8 cellular contexts compared by ENCODE assay signal in the genomic region with DNA sequence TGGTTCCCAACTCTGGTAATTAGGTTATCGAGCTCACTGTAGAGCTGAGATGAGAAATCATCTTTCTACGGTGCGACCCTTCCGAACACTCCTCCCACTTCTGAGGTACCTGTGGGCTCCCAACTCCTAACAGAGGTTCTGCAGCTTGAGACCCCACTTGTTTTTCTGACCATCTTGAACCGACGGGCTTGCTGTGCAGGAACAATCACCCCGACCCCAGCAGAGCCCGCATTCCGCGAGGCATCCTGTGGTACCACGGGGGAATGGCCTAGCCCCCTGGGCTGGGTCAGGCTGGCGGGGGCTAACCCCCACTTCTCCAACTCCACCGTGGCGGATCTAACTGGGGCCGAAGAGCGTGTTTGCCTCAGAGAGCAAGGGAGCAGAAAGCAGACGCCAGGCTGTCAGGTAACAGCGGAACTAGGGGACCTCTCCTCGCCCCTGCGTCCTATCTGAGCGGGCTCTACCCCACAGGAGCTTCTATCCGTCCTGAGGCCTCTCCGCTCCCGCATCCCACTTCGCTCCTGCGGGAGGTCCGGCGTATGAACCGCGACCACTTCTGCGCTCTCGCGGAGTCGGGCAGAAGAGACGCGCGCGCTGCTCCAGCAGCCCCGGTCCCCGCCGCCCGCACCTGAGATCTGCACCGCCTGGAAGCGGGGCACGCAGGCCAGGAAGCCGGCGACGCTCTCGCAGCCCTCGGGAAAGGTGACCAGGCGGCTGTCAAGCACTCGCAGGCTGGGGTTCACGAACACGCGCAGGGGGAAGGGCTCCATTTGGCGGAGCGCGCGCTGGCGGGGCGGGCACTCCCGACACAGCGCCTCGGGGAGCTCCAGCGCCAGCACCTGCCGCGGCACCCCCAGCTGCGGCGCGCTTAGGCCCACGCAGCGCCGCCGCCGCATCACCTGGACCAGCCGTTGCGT. TPM values are rescaled to one million over a fixed set of nuclear protein-coding genes. Genes with fewer than 3 reads are reported as not detected.
DNase-seq lines count a peak whose midpoint lies in the region; ATAC-seq, FAIRE-seq and TF ChIP-seq lines count a peak whose summit lies in the region.

No MANE protein-coding gene starts in this region.

- H3K36me3 ChIP-seq in BJ (ENCODE audit: control insufficient read depth, insufficient read depth, low read length) (peaks cover 17% of the 10 kb centered on the region), neuron (ENCODE audit: insufficient read depth, low read length) (peaks cover 70% of the 10 kb centered on the region)

- H2AFZ ChIP-seq in neuron (ENCODE audit: low read depth, low read length), result peak overlapping the region; percentile 51

- FAIRE-seq in urothelium cell line (lab: Jason Lieb, UNC), result no peak

- no peak for TF ChIP-seq CTCF in BJ (IDR thresholded peaks at IDR 0.05; ENCODE audit: insufficient read depth, low read depth, low read length)
- no peak for TF ChIP-seq CTCF in fibroblast of mammary gland (conservative IDR thresholded peaks at IDR 0.05; ENCODE audit: control insufficient read depth, insufficient read depth, low read depth, low read length)

- peak overlapping the region; percentile 83 for H3K4me3 ChIP-seq in BJ (ENCODE audit: low read depth, low read length)
- H3K4me3 ChIP-seq in fibroblast of mammary gland (ENCODE audit: control insufficient read depth, low read depth, low read length), result peak overlapping the region; percentile 67
- peak overlapping the region; percentile 76 for H3K4me3 ChIP-seq in neuron (ENCODE audit: low read length)

- CTCF ChIA-PET in BJ (lab: Yijun Ruan, JAX), result interaction anchor here (1.1 to 1.6 kb wide), 3 partner anchors 10 to 180 kb away, joined by 3 to 5 read pairs (median 5); partner anchors contain the start of genes COG8 and NIP7

- DNase-seq in BJ (ENCODE audit: low read depth), result no peak
- DNase-seq in activated CD4-positive, alpha-beta T cell treated with anti-CD3 and anti-CD28 coated beads, Interleukin-2, amount 50 U/mL, for 4 hours, result peak; percentile 45 to 54
- DNase-seq in fibroblast of mammary gland (ENCODE audit: low read depth), result no peak
- DNase-seq in urothelium cell line (ENCODE audit: low spot score), result peak; percentile 52
- DNase-seq in SKM-1 (lab: John Stamatoyannopoulos, UW; ENCODE audit: unreplicated experiment), result no peak

- POLR2A ChIA-PET in BJ (lab: Charles Lee), result no interaction called here

- ATAC-seq in GM19438 (IDR thresholded peaks at IDR 0.05; ENCODE audit: low read depth, unreplicated experiment) (peak; percentile 33), HG03571 (IDR thresholded peaks at IDR 0.05; ENCODE audit: unreplicated experiment) (peak; percentile 22)

- H3K4me1 ChIP-seq in neuron (ENCODE audit: insufficient read depth, low read length), result peaks cover 20% of the 10 kb centered on the region

- no peaks in the 10 kb centered on the region for H3K9me3 ChIP-seq in neuron (ENCODE audit: low read length)

- H3K27me3 ChIP-seq in BJ (ENCODE audit: control insufficient read depth, insufficient read depth, low read length) (no peaks in the 10 kb centered on the region), neuron (ENCODE audit: insufficient read depth, low read length) (no peaks in the 10 kb centered on the region)

RNA-seq across cellular contexts. Expression of gene PDF, which starts 0.8 kb away (rescaled TPM):
- 4.0 and 6.4 TPM in 2 replicates for polyA plus RNA-seq in BJ (2011; rRNA removed)
- 1.9 TPM in 2 replicates for polyA minus RNA-seq in BJ (2011; rRNA and poly(A)+ RNA removed)

RNA-seq across cellular contexts. Expression of gene COG8, which starts 9.7 kb away (rescaled TPM):
- polyA plus RNA-seq in BJ (2011; rRNA removed), result 25.2 and 31.6 TPM in 2 replicates
- polyA minus RNA-seq in BJ (2011; rRNA and poly(A)+ RNA removed), result 31.0 and 38.8 TPM in 2 replicates

RNA-seq across cellular contexts. Expression of gene NIP7, which starts 9.9 kb away (rescaled TPM):
- 6.4 and 9.1 TPM in 2 replicates for polyA plus RNA-seq in BJ (2011; rRNA removed)
- polyA minus RNA-seq in BJ (2011; rRNA and poly(A)+ RNA removed), result 5.9 and 6.3 TPM in 2 replicates

RNA-seq across cellular contexts. Expression of gene VPS4A, which starts 18.5 kb away (rescaled TPM):
- 14.5 and 19.4 TPM in 2 replicates for polyA plus RNA-seq in BJ (2011; rRNA removed)
- polyA minus RNA-seq in BJ (2011; rRNA and poly(A)+ RNA removed), result 24.5 and 25.1 TPM in 2 replicates

RNA-seq across cellular contexts. Expression of gene TMED6, which starts 22.0 kb away (rescaled TPM):
- polyA plus RNA-seq in BJ (2011; rRNA removed), result 0.13 TPM in 1 of 2 replicates, not detected in the other
- polyA minus RNA-seq in BJ (2011; rRNA and poly(A)+ RNA removed), result 0.24 TPM in 1 of 2 replicates, not detected in the other

Comparison
In these comparisons a context has a peak if more than half of its experiments do, and no peak if none do; other contexts are left out.
1. DNase-seq: peak in activated CD4-positive, alpha-beta T cell treated with anti-CD3 and anti-CD28 coated beads, Interleukin-2, amount 50 U/mL, for 4 hours (2 of 2) and urothelium cell line (single experiment); none in BJ (single experiment), fibroblast of mammary gland (single experiment) and SKM-1 (single experiment).
2. Peak in every context shown above with its lines, with median percentiles within 50 percentile points of each other: H3K4me3 ChIP-seq.